In genomic region chr3:106617276-106617675, GRCh38 we compare ENCODE assay signal across 20 cellular contexts.
"Had no signal": no experiment of that assay in that cellular context is flagged by ENCODE, and none has a peak within 500 bp of the region (broad histone marks: within the 10 kb centered on the region; RNA-seq: fewer than 3 reads in every experiment).

No MANE protein-coding gene starts in this region.

- H3K9me3 ChIP-seq: adrenal gland, breast epithelium, neutrophil, sigmoid colon, thyroid gland, uterus had no signal

- H3K27ac ChIP-seq: adrenal gland, breast epithelium, lower lobe of right lung, neutrophil, sigmoid colon, thyroid gland, uterus had no signal

- H3K4me3 ChIP-seq: adrenal gland, breast epithelium, lower lobe of right lung, sigmoid colon, thyroid gland, uterus had no signal

- ATAC-seq: activated CD4-positive, alpha-beta T cell treated with anti-CD3 and anti-CD28 coated beads for 36 hours; left colon; lower lobe of right lung; natural killer cell treated with Interleukin-12 subunit alpha and Interleukin-12 subunit beta and Interleukin-15 and Interleukin-18, amount 100 ng/mL, for 72 hours; WTC11 had no signal

- H3K4me1 ChIP-seq: adrenal gland, breast epithelium, lower lobe of right lung, sigmoid colon, thyroid gland, uterus had no signal

- DNase-seq: activated CD4-positive, alpha-beta T cell treated with anti-CD3 and anti-CD28 coated beads for 36 hours; activated CD4-positive, alpha-beta T cell treated with anti-CD3 and anti-CD28 coated beads, Interleukin-2, amount 50 U/mL, for 48 hours; activated gamma-delta T cell; adrenal gland; cerebellar nuclear complex; cortex of kidney; effector CD4-positive, alpha-beta T cell; hypothalamus; islet precursor cell; left colon; lower lobe of right lung; posterior cingulate gyrus; sigmoid colon; stimulated activated naive CD4-positive, alpha-beta T cell; thyroid gland; uterus had no signal

- H3K27me3 ChIP-seq: adrenal gland, breast epithelium, neutrophil, sigmoid colon, thyroid gland, uterus had no signal

- H3K36me3 ChIP-seq: adrenal gland, breast epithelium, lower lobe of right lung, neutrophil, sigmoid colon, thyroid gland, uterus had no signal
